Comparison of ENCODE assay signal across 33 cellular contexts in genomic region chr4:64516176-64516575, GRCh38.
"Had no signal": no experiment of that assay in that cellular context is flagged by ENCODE, and none has a peak within 500 bp of the region (broad histone marks: within the 10 kb centered on the region; RNA-seq: fewer than 3 reads in every experiment).

No MANE protein-coding gene starts in this region.

- H3K27me3 ChIP-seq: ascending aorta, cardiac muscle cell had no signal

- H3K4me1 ChIP-seq: ascending aorta had no signal

- H3K9me3 ChIP-seq: ascending aorta had no signal

- H3K4me3 ChIP-seq: ascending aorta, cardiac muscle cell had no signal

- FAIRE-seq: bronchial epithelial cell, TTC549 had no signal

- ATAC-seq: activated CD4-positive, alpha-beta T cell treated with anti-CD3 and anti-CD28 coated beads for 36 hours; activated CD4-positive, CD25-positive, alpha-beta regulatory T cell treated with anti-CD3 and anti-CD28 coated beads, Interleukin-2, amount 50 U/mL, for 24 hours; activated CD8-positive, alpha-beta memory T cell treated with anti-CD3 and anti-CD28 coated beads, Interleukin-2, amount 10 ng/mL, durations not matched to agents 7 days and 5 days; activated CD8-positive, alpha-beta T cell treated with anti-CD3 and anti-CD28 coated beads, Interleukin-2, amount 10 ng/mL, durations not matched to agents 7 days and 5 days; activated naive CD8-positive, alpha-beta T cell treated with anti-CD3 and anti-CD28 coated beads, Interleukin-2, amount 50 U/mL, for 24 hours; activated T-cell treated with anti-CD3 and anti-CD28 coated beads, Interleukin-2, amount 50 U/mL, for 72 hours; activated T-helper 17 cell treated with anti-CD3 and anti-CD28 coated beads, Interleukin-2, amount 50 U/mL, for 72 hours; WTC11 had no signal

- DNase-seq: activated CD4-positive, alpha-beta memory T cell treated with anti-CD3 and anti-CD28 coated beads, Interleukin-2, amount 10 ng/mL, durations not matched to agents 7 days and 5 days; activated CD4-positive, alpha-beta T cell treated with anti-CD3 and anti-CD28 coated beads for 1 hour; activated CD4-positive, alpha-beta T cell treated with anti-CD3 and anti-CD28 coated beads for 36 hours; activated CD4-positive, alpha-beta T cell treated with anti-CD3 and anti-CD28 coated beads for 48 hours; activated CD4-positive, alpha-beta T cell treated with anti-CD3 and anti-CD28 coated beads, Interleukin-2, amount 10 ng/mL, durations not matched to agents 7 days and 5 days; activated CD4-positive, alpha-beta T cell treated with anti-CD3 and anti-CD28 coated beads, Interleukin-2, amount 50 U/mL, for 48 hours; activated CD4-positive, CD25-positive, alpha-beta regulatory T cell; activated CD8-positive, alpha-beta memory T cell treated with anti-CD3 and anti-CD28 coated beads for 24 hours; activated CD8-positive, alpha-beta memory T cell treated with anti-CD3 and anti-CD28 coated beads, Interleukin-2, amount 10 ng/mL, durations not matched to agents 7 days and 5 days; activated CD8-positive, alpha-beta memory T cell treated with anti-CD3 and anti-CD28 coated beads, Interleukin-2, amount 50 U/mL, for 48 hours; activated CD8-positive, alpha-beta T cell treated with anti-CD3 and anti-CD28 coated beads, Interleukin-2, amount 10 ng/mL, durations not matched to agents 7 days and 5 days; activated effector memory CD4-positive, alpha-beta T cell treated with anti-CD3 and anti-CD28 coated beads, Interleukin-2, amount 50 U/mL, for 16 hours; activated naive CD4-positive, alpha-beta T cell treated with anti-CD3 and anti-CD28 coated beads, Interleukin-2, amount 10 ng/mL, durations not matched to agents 7 days and 5 days; activated naive CD4-positive, alpha-beta T cell treated with Interleukin-2 at 50 U/mL for 16 hours; activated naive CD8-positive, alpha-beta T cell treated with anti-CD3 and anti-CD28 coated beads, Interleukin-2, amount 10 ng/mL, durations not matched to agents 7 days and 5 days; activated naive CD8-positive, alpha-beta T cell treated with anti-CD3 and anti-CD28 coated beads, Interleukin-2, amount 50 U/mL, for 24 hours; activated T-cell treated with anti-CD3 and anti-CD28 coated beads, Interleukin-2, amount 50 U/mL, for 24 hours; activated T-cell treated with anti-CD3 and anti-CD28 coated beads, Interleukin-2, amount 50 U/mL, for 72 hours; amygdala; anterior cingulate cortex; caudate nucleus; cerebellar nuclear complex; T-helper 1 cell; T-helper 2 cell; T-helper 9 cell; WERI-Rb-1 had no signal

- H3K27ac ChIP-seq: ascending aorta, cardiac muscle cell, WERI-Rb-1 had no signal

- H3K36me3 ChIP-seq: ascending aorta, cardiac muscle cell, WERI-Rb-1 had no signal
